ENCODE assay signal across 1 cellular context in the genomic region with DNA sequence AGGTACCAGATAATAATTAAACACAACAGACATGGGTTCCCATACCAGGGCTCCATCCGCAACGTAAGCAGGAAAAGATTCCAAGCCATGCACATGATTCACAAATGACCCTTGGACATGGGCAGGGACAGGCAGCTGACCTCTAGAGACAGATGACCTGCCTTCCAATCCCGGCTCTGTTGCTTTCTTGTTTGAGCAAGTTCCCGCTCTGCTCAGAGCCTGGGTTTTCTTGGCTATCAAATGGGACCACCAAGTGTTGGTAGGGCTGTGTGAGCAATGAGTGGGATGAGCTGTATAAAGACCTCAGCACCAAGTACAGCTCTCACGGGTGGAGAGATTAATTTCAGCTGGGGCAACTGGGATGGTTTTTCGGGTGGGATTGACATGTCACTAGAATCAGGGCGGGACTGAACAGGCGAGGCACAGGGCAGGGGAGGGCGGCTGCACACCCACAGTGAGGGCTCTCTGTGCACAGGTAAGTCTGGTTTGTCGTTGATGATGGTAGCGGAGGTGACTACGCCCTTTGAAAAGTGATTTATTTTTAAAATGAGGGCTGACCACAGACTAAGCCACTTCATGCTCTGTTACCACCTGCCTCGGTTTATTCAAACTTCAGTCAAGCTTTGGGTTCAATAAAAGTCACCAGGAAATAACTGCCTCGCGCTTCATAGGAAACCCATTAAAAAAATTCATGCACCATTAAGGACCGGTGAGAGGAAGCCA.
A peak's percentile ranks its signal among the peaks of the same experiment; 100 is the strongest.
TF ChIP-seq lines count a peak whose summit lies in the region.

No MANE protein-coding gene starts in this region.

TF ChIP-seq in HepG2, 621 proteins besides CTCF, POLR2A, EP300 and RAD21 (continued from another document and continues in another):
- TF ChIP-seq HNF1A (IDR thresholded peaks at IDR 0.05; ENCODE audit: low read depth) (no peak), HNF1A (CRISPR knock-in tag; IDR thresholded peaks at IDR 0.05; ENCODE audit: borderline replicate concordance) (no peak; the same call in 1 of the 2 replicates), ZNF543 (CRISPR knock-in tag; IDR thresholded peaks at IDR 0.05) (no peak), ZNF883 (CRISPR knock-in tag; IDR thresholded peaks at IDR 0.05; ENCODE audit: not compliant biosample characterization) (no peak), ZNF136 (CRISPR knock-in tag; IDR thresholded peaks at IDR 0.05; ENCODE audit: low read depth) (no peak), SRSF9 (IDR thresholded peaks at IDR 0.05; ENCODE audit: borderline replicate concordance, insufficient read depth, low read depth, low read length, poor library complexity, severe bottlenecking) (no peak), ZNF335 (CRISPR knock-in tag; IDR thresholded peaks at IDR 0.05) (no peak), PRMT3 (CRISPR knock-in tag; IDR thresholded peaks at IDR 0.05; ENCODE audit: borderline replicate concordance, low read depth) (no peak), ZNF616 (CRISPR knock-in tag; IDR thresholded peaks at IDR 0.05; ENCODE audit: low read depth) (no peak), ZNF83 (CRISPR knock-in tag; IDR thresholded peaks at IDR 0.05; ENCODE audit: borderline replicate concordance) (no peak), CEBPG (CRISPR knock-in tag; IDR thresholded peaks at IDR 0.05) (peak; percentile 31; the same call in 1 of the 2 replicates), DNMT1 (CRISPR knock-in tag; IDR thresholded peaks at IDR 0.05) (no peak), GTF3A (CRISPR knock-in tag; conservative IDR thresholded peaks at IDR 0.05) (no peak), ZNF841 (CRISPR knock-in tag; IDR thresholded peaks at IDR 0.05; ENCODE audit: borderline replicate concordance) (no peak), EED (CRISPR knock-in tag; IDR thresholded peaks at IDR 0.05) (no peak), GTF2F1 (IDR thresholded peaks at IDR 0.05; ENCODE audit: low read length) (no peak), ZNF329 (CRISPR knock-in tag; IDR thresholded peaks at IDR 0.05; ENCODE audit: low read depth) (no peak), TGIF2 (CRISPR knock-in tag; IDR thresholded peaks at IDR 0.05) (no peak), ZNF614 (CRISPR knock-in tag; IDR thresholded peaks at IDR 0.05; ENCODE audit: borderline replicate concordance) (no peak), SCMH1 (CRISPR knock-in tag; IDR thresholded peaks at IDR 0.05; ENCODE audit: borderline replicate concordance) (no peak), ZFP36L2 (CRISPR knock-in tag; IDR thresholded peaks at IDR 0.05) (no peak), ZNF556 (CRISPR knock-in tag; IDR thresholded peaks at IDR 0.05; ENCODE audit: borderline replicate concordance) (no peak), ZNF143 (CRISPR knock-in tag; IDR thresholded peaks at IDR 0.05) (no peak), ATF7-NPFF (CRISPR knock-in tag; IDR thresholded peaks at IDR 0.05; ENCODE audit: low read depth) (no peak), ZSCAN9 (CRISPR knock-in tag; IDR thresholded peaks at IDR 0.05; ENCODE audit: borderline replicate concordance) (no peak), RERE (CRISPR knock-in tag; IDR thresholded peaks at IDR 0.05; ENCODE audit: low read depth) (no peak), HOXD1 (CRISPR knock-in tag; IDR thresholded peaks at IDR 0.05) (no peak)
- TF ChIP-seq, protein P1, sequence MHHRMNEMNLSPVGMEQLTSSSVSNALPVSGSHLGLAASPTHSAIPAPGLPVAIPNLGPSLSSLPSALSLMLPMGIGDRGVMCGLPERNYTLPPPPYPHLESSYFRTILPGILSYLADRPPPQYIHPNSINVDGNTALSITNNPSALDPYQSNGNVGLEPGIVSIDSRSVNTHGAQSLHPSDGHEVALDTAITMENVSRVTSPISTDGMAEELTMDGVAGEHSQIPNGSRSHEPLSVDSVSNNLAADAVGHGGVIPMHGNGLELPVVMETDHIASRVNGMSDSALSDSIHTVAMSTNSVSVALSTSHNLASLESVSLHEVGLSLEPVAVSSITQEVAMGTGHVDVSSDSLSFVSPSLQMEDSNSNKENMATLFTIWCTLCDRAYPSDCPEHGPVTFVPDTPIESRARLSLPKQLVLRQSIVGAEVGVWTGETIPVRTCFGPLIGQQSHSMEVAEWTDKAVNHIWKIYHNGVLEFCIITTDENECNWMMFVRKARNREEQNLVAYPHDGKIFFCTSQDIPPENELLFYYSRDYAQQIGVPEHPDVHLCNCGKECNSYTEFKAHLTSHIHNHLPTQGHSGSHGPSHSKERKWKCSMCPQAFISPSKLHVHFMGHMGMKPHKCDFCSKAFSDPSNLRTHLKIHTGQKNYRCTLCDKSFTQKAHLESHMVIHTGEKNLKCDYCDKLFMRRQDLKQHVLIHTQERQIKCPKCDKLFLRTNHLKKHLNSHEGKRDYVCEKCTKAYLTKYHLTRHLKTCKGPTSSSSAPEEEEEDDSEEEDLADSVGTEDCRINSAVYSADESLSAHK (CRISPR knock-in tag; IDR thresholded peaks at IDR 0.05; ENCODE audit: borderline replicate concordance) = no peak
- TF ChIP-seq, protein P2, sequence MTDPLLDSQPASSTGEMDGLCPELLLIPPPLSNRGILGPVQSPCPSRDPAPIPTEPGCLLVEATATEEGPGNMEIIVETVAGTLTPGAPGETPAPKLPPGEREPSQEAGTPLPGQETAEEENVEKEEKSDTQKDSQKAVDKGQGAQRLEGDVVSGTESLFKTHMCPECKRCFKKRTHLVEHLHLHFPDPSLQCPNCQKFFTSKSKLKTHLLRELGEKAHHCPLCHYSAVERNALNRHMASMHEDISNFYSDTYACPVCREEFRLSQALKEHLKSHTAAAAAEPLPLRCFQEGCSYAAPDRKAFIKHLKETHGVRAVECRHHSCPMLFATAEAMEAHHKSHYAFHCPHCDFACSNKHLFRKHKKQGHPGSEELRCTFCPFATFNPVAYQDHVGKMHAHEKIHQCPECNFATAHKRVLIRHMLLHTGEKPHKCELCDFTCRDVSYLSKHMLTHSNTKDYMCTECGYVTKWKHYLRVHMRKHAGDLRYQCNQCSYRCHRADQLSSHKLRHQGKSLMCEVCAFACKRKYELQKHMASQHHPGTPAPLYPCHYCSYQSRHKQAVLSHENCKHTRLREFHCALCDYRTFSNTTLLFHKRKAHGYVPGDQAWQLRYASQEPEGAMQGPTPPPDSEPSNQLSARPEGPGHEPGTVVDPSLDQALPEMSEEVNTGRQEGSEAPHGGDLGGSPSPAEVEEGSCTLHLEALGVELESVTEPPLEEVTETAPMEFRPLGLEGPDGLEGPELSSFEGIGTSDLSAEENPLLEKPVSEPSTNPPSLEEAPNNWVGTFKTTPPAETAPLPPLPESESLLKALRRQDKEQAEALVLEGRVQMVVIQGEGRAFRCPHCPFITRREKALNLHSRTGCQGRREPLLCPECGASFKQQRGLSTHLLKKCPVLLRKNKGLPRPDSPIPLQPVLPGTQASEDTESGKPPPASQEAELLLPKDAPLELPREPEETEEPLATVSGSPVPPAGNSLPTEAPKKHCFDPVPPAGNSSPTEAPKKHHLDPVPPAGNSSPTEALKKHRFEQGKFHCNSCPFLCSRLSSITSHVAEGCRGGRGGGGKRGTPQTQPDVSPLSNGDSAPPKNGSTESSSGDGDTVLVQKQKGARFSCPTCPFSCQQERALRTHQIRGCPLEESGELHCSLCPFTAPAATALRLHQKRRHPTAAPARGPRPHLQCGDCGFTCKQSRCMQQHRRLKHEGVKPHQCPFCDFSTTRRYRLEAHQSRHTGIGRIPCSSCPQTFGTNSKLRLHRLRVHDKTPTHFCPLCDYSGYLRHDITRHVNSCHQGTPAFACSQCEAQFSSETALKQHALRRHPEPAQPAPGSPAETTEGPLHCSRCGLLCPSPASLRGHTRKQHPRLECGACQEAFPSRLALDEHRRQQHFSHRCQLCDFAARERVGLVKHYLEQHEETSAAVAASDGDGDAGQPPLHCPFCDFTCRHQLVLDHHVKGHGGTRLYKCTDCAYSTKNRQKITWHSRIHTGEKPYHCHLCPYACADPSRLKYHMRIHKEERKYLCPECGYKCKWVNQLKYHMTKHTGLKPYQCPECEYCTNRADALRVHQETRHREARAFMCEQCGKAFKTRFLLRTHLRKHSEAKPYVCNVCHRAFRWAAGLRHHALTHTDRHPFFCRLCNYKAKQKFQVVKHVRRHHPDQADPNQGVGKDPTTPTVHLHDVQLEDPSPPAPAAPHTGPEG (CRISPR knock-in tag; IDR thresholded peaks at IDR 0.05) = no peak
- TF ChIP-seq, protein P3, sequence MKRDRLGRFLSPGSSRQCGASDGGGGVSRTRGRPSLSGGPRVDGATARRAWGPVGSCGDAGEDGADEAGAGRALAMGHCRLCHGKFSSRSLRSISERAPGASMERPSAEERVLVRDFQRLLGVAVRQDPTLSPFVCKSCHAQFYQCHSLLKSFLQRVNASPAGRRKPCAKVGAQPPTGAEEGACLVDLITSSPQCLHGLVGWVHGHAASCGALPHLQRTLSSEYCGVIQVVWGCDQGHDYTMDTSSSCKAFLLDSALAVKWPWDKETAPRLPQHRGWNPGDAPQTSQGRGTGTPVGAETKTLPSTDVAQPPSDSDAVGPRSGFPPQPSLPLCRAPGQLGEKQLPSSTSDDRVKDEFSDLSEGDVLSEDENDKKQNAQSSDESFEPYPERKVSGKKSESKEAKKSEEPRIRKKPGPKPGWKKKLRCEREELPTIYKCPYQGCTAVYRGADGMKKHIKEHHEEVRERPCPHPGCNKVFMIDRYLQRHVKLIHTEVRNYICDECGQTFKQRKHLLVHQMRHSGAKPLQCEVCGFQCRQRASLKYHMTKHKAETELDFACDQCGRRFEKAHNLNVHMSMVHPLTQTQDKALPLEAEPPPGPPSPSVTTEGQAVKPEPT (CRISPR knock-in tag; IDR thresholded peaks at IDR 0.05; ENCODE audit: low read depth) = no peak
- TF ChIP-seq, protein P4, sequence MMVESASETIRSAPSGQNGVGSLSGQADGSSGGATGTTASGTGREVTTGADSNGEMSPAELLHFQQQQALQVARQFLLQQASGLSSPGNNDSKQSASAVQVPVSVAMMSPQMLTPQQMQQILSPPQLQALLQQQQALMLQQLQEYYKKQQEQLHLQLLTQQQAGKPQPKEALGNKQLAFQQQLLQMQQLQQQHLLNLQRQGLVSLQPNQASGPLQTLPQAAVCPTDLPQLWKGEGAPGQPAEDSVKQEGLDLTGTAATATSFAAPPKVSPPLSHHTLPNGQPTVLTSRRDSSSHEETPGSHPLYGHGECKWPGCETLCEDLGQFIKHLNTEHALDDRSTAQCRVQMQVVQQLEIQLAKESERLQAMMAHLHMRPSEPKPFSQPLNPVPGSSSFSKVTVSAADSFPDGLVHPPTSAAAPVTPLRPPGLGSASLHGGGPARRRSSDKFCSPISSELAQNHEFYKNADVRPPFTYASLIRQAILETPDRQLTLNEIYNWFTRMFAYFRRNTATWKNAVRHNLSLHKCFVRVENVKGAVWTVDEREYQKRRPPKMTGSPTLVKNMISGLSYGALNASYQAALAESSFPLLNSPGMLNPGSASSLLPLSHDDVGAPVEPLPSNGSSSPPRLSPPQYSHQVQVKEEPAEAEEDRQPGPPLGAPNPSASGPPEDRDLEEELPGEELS (CRISPR knock-in tag; IDR thresholded peaks at IDR 0.05) = 0 out of 2 replicates have a peak, but pooled peaks have one; percentile 26
